21 cellular contexts compared by ENCODE assay signal in the genomic region with DNA sequence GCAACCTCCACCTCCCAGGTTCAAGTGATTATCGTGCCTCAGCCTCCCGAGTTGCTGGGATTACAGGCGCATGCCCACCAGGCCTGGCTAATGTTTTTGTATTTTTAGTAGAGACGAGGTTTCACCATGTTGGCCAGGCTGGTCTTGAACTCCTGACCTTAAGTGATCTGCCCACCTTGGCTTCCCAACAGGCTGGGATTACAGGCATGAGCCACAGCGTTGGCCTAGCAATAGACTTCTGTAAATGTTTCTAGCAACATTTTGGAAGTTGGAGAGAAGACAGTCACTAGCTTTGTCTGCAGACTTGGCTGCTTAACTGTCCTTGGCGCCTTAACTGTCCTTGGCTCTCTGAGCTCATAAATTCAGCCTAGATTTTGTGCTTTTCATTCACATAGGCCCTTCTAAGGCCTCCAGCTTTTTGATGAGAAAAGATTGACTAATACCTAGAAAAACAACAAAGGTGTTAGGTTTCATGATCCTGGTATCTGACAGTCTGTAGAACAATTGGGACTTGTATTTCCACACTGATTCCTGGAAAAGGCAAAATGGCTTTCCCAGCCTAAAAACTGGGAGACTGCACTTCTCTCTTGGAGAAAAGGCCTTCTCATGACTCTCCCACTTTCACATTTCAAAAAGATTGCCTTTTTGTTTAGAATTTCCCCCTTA. TPM values are rescaled to one million over a fixed set of nuclear protein-coding genes. Genes with fewer than 3 reads are reported as not detected.
DNase-seq lines count a peak whose midpoint lies in the region; ATAC-seq, FAIRE-seq and TF ChIP-seq lines count a peak whose summit lies in the region.
"Had no signal": no experiment of that assay in that cellular context is flagged by ENCODE, and none has a peak within 500 bp of the region (broad histone marks: within the 10 kb centered on the region; RNA-seq: fewer than 3 reads in every experiment).

No MANE protein-coding gene starts in this region.

- H2BK15ac ChIP-seq in IMR-90 (ENCODE audit: low read depth, low read length), result no peak overlapping the region

- CTCF ChIA-PET in IMR-90 (lab: Yijun Ruan, JAX), result interaction anchor here (0.7 kb wide), 2 partner anchors 11 to 1672 kb away, joined by 3 to 4 read pairs; no protein-coding TSS in a partner anchor
- CTCF ChIA-PET in GM12878 (lab: Yijun Ruan, JAX), result interaction anchor here (0.5 to 0.7 kb wide), 2 partner anchors 27 kb away, joined by 3 to 4 read pairs; no protein-coding TSS in a partner anchor

- peaks cover 5 to 7% of the 10 kb centered on the region in 2 donors for H3K36me3 Mint-ChIP-seq in naive B cell
- H3K36me3 Mint-ChIP-seq: CD14-positive monocyte had no signal

- 0 out of 4 replicates have a peak overlapping the region, but pooled peaks of 1 of the 2 experiments have one; percentile 4 for H4K8ac ChIP-seq in IMR-90 (ENCODE audit: low read depth in 2 of 2, low read length in 2 of 2)

- no peak overlapping the region for H2AFZ ChIP-seq in IMR-90 (replicated peaks; ENCODE audit: low read length, poor library complexity)
- no peak overlapping the region; the same call in 1 of the 2 replicates for H2AFZ ChIP-seq in GM12878 (ENCODE audit: control insufficient read depth, low read depth, low read length)

- no peak overlapping the region for H2AK9ac ChIP-seq in IMR-90 (replicated peaks; ENCODE audit: low read depth, low read length, poor library complexity)

- DNase-seq in GM19239 (ENCODE audit: insufficient read length, low spot score) (no peak), IMR-90 (peak; percentile 33), GM12878 (ENCODE audit: low read depth, low spot score) (no peak), naive B cell (no peak), H54 (ENCODE audit: insufficient read length, low spot score) (no peak), HT-29 (ENCODE audit: low spot score) (no peak), DMS79 (lab: John Stamatoyannopoulos, UW) (no peak)
- DNase-seq: activated CD4-positive, alpha-beta T cell treated with anti-CD3 and anti-CD28 coated beads for 36 hours; activated T-cell treated with anti-CD3 and anti-CD28 coated beads for 4 hours; DND-41; NCI-H82; Right ventricle myocardium superior; stimulated activated CD4-positive, alpha-beta T cell treated with anti-CD3 and anti-CD28 coated beads, Interleukin-4, amount 100 ng/mL, for 1 hour; stimulated activated CD8-positive, alpha-beta memory T cell treated with anti-CD3 and anti-CD28 coated beads, Interleukin-4, amount 100 ng/mL, for 48 hours; T-helper 9 cell had no signal

- no peak overlapping the region for H2BK120ac ChIP-seq in IMR-90 (ENCODE audit: low read depth, low read length)

- H4K20me1 ChIP-seq in IMR-90 (ENCODE audit: insufficient read depth, low read length) (no peaks in the 10 kb centered on the region), GM12878 (ENCODE audit: control insufficient read depth, insufficient read depth) (no peaks in the 10 kb centered on the region)

- H3K18ac ChIP-seq in IMR-90 (ENCODE audit: low read depth, low read length), result peak overlapping the region; percentile 33; the same call in 1 of the 2 replicates

- peak overlapping the region; percentile 27; the same call in 1 of the 2 replicates for H3K4me2 ChIP-seq in IMR-90 (ENCODE audit: low read depth, low read length)
- peak overlapping the region; percentile 64 for H3K4me2 ChIP-seq in GM12878 (ENCODE audit: control insufficient read depth, insufficient read depth)

- dilution Hi-C loops in IMR-90 (cut with HindIII; ENCODE audit: low sequenced_read_pairs, unreplicated experiment), result no loop called here

- POLR2A ChIA-PET in IMR-90 (lab: Charles Lee; ENCODE audit: unreplicated experiment) (no interaction called here), GM12878 (lab: Charles Lee) (interaction anchor here (0.6 to 5.0 kb wide), 5 partner anchors 10 to 1824 kb away, joined by 3 to 71 read pairs (median 3); a partner anchor contains a TSS)

- H3K27ac ChIP-seq in IMR-90 (ENCODE audit: insufficient read depth, low read length) (peak overlapping the region; percentile 31; the same call in 1 of the 2 replicates), GM12878 (ENCODE audit: control insufficient read depth, insufficient read depth) (peak overlapping the region; percentile 95)
- H3K27ac ChIP-seq: gastroesophageal sphincter, thoracic aorta had no signal

- TF ChIP-seq POLR2A in IMR-90 (IDR thresholded peaks at IDR 0.05; ENCODE audit: low read depth, low read length) (no peak), GM12878 (IDR thresholded peaks at IDR 0.05; ENCODE audit: low read depth, low read length) (no peak), H54 (IDR thresholded peaks at IDR 0.05; ENCODE audit: low read depth, low read length) (no peak)

- no peak overlapping the region for H2BK20ac ChIP-seq in IMR-90 (ENCODE audit: low read depth, low read length)

- H3K9me3 Mint-ChIP-seq in naive B cell, result peaks cover 0 to 13% (median 8%) of the 10 kb centered on the region in 7 donors

- WGBS in IMR-90 (ENCODE audit: extremely low coverage in 2 of 2, insufficient read length in 1 of 2), 2 experiments, result 100% methylated on average over 1 of the region's 6 CpGs; no CpG with 5 or more reads in 1 of the 2 experiments
- WGBS in GM12878 (ENCODE audit: insufficient coverage, insufficient replicate concordance, low lambda C conversion rate, missing lambda C conversion rate), result 93% methylated on average over 6 of the region's 6 CpGs

- H3K27me3 ChIP-seq in IMR-90 (ENCODE audit: control insufficient read depth, insufficient read depth, low read length), result no peaks in the 10 kb centered on the region
- no peaks in the 10 kb centered on the region for H3K27me3 ChIP-seq in GM12878 (replicated peaks in 1 of 2; ENCODE audit: control insufficient read depth in 2 of 2, insufficient read depth in 2 of 2, low read length in 1 of 2)

- H3K27me3 Mint-ChIP-seq in naive B cell, result no peaks in the 10 kb centered on the region
- H3K27me3 Mint-ChIP-seq: activated CD4-positive, alpha-beta T cell treated with anti-CD3 and anti-CD28 coated beads for 36 hours; central memory CD8-positive, alpha-beta T cell had no signal

- no peaks in the 10 kb centered on the region; the same call in none of the 2 replicates for H3K79me2 ChIP-seq in GM12878 (ENCODE audit: control insufficient read depth, insufficient read depth, low read length)

- BruUV-seq in IMR-90 (replicated peaks; lab: Mats Ljungman, UMichigan) (no TSS peak), GM12878 (replicated peaks; lab: Mats Ljungman, UMichigan) (no TSS peak)

- H3K4me3 Mint-ChIP-seq in naive B cell, result peak overlapping the region in 2 of 8 donors; percentile 90 to 100
- H3K4me3 Mint-ChIP-seq: activated CD4-positive, alpha-beta T cell treated with anti-CD3 and anti-CD28 coated beads for 36 hours; CD14-positive monocyte had no signal

- H3K14ac ChIP-seq in IMR-90 (replicated peaks; ENCODE audit: low read depth, low read length), result no peak overlapping the region

- peak; percentile 81 for FAIRE-seq in GM19239 (lab: Jason Lieb, UNC)
- no peak for FAIRE-seq in GM12878 (lab: Jason Lieb, UNC)
- no peak for FAIRE-seq in H54 (lab: Jason Lieb, UNC)

- no peak overlapping the region for H2AK5ac ChIP-seq in IMR-90 (ENCODE audit: low read depth, low read length)

- H3K36me3 ChIP-seq in IMR-90 (ENCODE audit: control insufficient read depth, insufficient read depth, low read length), result no peaks in the 10 kb centered on the region
- no peaks in the 10 kb centered on the region for H3K36me3 ChIP-seq in GM12878 (ENCODE audit: control insufficient read depth in 2 of 2, insufficient read depth in 2 of 2, low read length in 1 of 2)
- H3K36me3 ChIP-seq: gastroesophageal sphincter, thoracic aorta had no signal

- no peak for TF ChIP-seq RAD21 in IMR-90 (IDR thresholded peaks at IDR 0.05; ENCODE audit: low read length)
- no peak for TF ChIP-seq RAD21 in GM12878 (IDR thresholded peaks at IDR 0.05; ENCODE audit: insufficient read depth, low read depth, low read length)

- peak overlapping the region in 4 of 6 donors; percentile 5 to 93 (median 42) for H3K27ac Mint-ChIP-seq in naive B cell
- H3K27ac Mint-ChIP-seq: activated CD4-positive, alpha-beta T cell treated with anti-CD3 and anti-CD28 coated beads for 36 hours; CD14-positive monocyte had no signal

- H3K4me1 ChIP-seq in IMR-90 (ENCODE audit: control insufficient read depth, insufficient read depth, low read length) (peaks cover 9% of the 10 kb centered on the region), GM12878 (ENCODE audit: control insufficient read depth, insufficient read depth, low read length) (peaks cover 34% of the 10 kb centered on the region)

- ATAC-seq in IMR-90 (ENCODE audit: low read depth) (no peak), GM12878 (no peak), naive B cell (ENCODE audit: low read depth in 2 of 2) (no peak)
- ATAC-seq: activated CD4-positive, alpha-beta T cell treated with anti-CD3 and anti-CD28 coated beads for 36 hours; gastroesophageal sphincter had no signal

- intact Hi-C loops in IMR-90 (cut with micrococcal nuclease), result no loop called here
- intact Hi-C loops in GM12878 (cut with micrococcal nuclease; ENCODE audit: unreplicated experiment), result no loop called here

- TF ChIP-seq EP300 in GM12878 (IDR thresholded peaks at IDR 0.05; ENCODE audit: borderline replicate concordance in 1 of 2, control insufficient read depth in 1 of 2, low read depth in 2 of 2, low read length in 2 of 2), result no peak

- peaks cover 25 to 42% (median 27%) of the 10 kb centered on the region in 3 donors for H3K4me1 Mint-ChIP-seq in naive B cell

- H3K9me1 ChIP-seq in IMR-90 (ENCODE audit: insufficient read depth, low read length), result peaks cover 4% of the 10 kb centered on the region; the same call in 1 of the 2 replicates

- no peak for TF ChIP-seq CTCF in IMR-90 (conservative IDR thresholded peaks at IDR 0.05; ENCODE audit: low read depth, low read length)
- no peak for TF ChIP-seq CTCF in GM12878 (IDR thresholded peaks at IDR 0.05 in 2 of 3, conservative IDR thresholded peaks at IDR 0.05 in 1 of 3; ENCODE audit: control insufficient read depth in 2 of 3, extremely low read depth in 1 of 3, insufficient read depth in 1 of 3, low read depth in 3 of 3, low read length in 3 of 3)

- no peak overlapping the region for H3K23ac ChIP-seq in IMR-90 (ENCODE audit: low read depth, low read length)

- peaks cover 0 to 5% of the 10 kb centered on the region in 2 experiments; a peak in 1 of 4 replicates for H3K79me1 ChIP-seq in IMR-90 (ENCODE audit: low read depth in 1 of 2, low read length in 2 of 2)

- SMC1A ChIA-PET in GM12878 (lab: Charles Lee; ENCODE audit: uncharacterized antibody, unreplicated experiment), result interaction anchor here (1.7 kb wide), 2 partner anchors 12 to 33 kb away, joined by 4 read pairs; no protein-coding TSS in a partner anchor

- H3K4me3 ChIP-seq in IMR-90 (ENCODE audit: insufficient read depth, low read depth, low read length), result no peak overlapping the region
- 0 out of 2 replicates have a peak overlapping the region, but pooled peaks have one; percentile 14 for H3K4me3 ChIP-seq in GM12878
- H3K4me3 ChIP-seq: gastroesophageal sphincter, thoracic aorta had no signal

- H3K9me3 ChIP-seq in IMR-90 (ENCODE audit: control insufficient read depth, insufficient read depth, low read length) (no peaks in the 10 kb centered on the region), GM12878 (replicated peaks; ENCODE audit: control insufficient read depth, insufficient read depth, low read length) (no peaks in the 10 kb centered on the region)
- H3K9me3 ChIP-seq: gastroesophageal sphincter, thoracic aorta had no signal

- H2BK5ac ChIP-seq in IMR-90 (ENCODE audit: low read depth, low read length, poor library complexity, severe bottlenecking), result peak overlapping the region; percentile 48

- H4K91ac ChIP-seq in IMR-90 (ENCODE audit: insufficient read depth, low read depth, low read length), result no peak overlapping the region

- no peak overlapping the region for H3K9ac ChIP-seq in IMR-90 (ENCODE audit: low read depth, low read length)
- H3K9ac ChIP-seq in GM12878 (ENCODE audit: control insufficient read depth, insufficient read depth, low read length), result peak overlapping the region; percentile 37

- RAD21 ChIA-PET in GM12878 (lab: Charles Lee; ENCODE audit: unreplicated experiment), result no interaction called here

- H3K56ac ChIP-seq in IMR-90 (ENCODE audit: extremely low read depth, insufficient read depth, low read length), result no peak overlapping the region

- no peak overlapping the region for H3K4ac ChIP-seq in IMR-90 (ENCODE audit: low read depth, low read length)

- in situ Hi-C loops in IMR-90 (cut with MboI; ENCODE audit: low sequenced_read_pairs) (no loop called here), GM12878 (cut with MboI) (no loop called here)

- peak overlapping the region; percentile 70; the same call in 1 of the 2 replicates for H4K5ac ChIP-seq in IMR-90 (ENCODE audit: low read depth, low read length)

RNA-seq across cellular contexts. Expression of a gene that starts 49.7 kb away (rescaled TPM):
- not detected in 2 replicates for total RNA-seq in IMR-90 (2012; rRNA removed)
- polyA plus RNA-seq in IMR-90 (2012; rRNA removed), result not detected in 2 replicates
- polyA plus RNA-seq in IMR-90 (2012; cell fraction: cytosol; rRNA removed), result not detected in 2 replicates
- not detected in 2 replicates for polyA plus RNA-seq in IMR-90 (2012; cell fraction: nucleus; rRNA removed; ENCODE audit: low replicate concordance)
- total RNA-seq in GM12878 (2013; cell fraction: nucleolus; rRNA removed), result not detected in 2 replicates
- not detected in 2 replicates for total RNA-seq in GM12878 (2014; rRNA removed)
- not detected in 2 replicates for total RNA-seq in GM12878 (2014; rRNA removed; fragmentation: Illumina TruSeq; extraction: Trizol)
- total RNA-seq in GM12878 (2021), result not detected in 2 replicates
- polyA plus RNA-seq in GM12878 (2011; ENCODE audit: low read depth), result not detected
- not detected in 2 replicates for polyA plus RNA-seq in GM12878 (2011; rRNA removed)
- polyA plus RNA-seq in GM12878 (2011; cell fraction: cytosol; rRNA removed), result not detected in 2 replicates
- polyA plus RNA-seq in GM12878 (2011; cell fraction: nucleus; rRNA removed), result not detected in 2 replicates
- polyA plus RNA-seq in GM12878 (2012), result not detected in 2 replicates
- not detected in 2 replicates for polyA plus RNA-seq in GM12878 (2014; fragmentation: Illumina TruSeq; extraction: Trizol)
- not detected for polyA plus RNA-seq in GM12878 (2014; fragmentation: Nextera tagmentation; extraction: Ambion mirVana)
- not detected in 2 replicates for polyA plus RNA-seq in GM12878 (2014; rRNA removed)
- not detected for polyA plus RNA-seq in GM12878 (2016; fragmentation: Nextera tagmentation; extraction: Ambion mirVana)
- polyA minus RNA-seq in GM12878 (2011; rRNA and poly(A)+ RNA removed), result not detected in 2 replicates
- not detected in 2 replicates for polyA minus RNA-seq in GM12878 (2011; cell fraction: cytosol; rRNA and poly(A)+ RNA removed)
- polyA minus RNA-seq in GM12878 (2011; cell fraction: nucleus; rRNA and poly(A)+ RNA removed), result not detected in 2 replicates
- polyA plus RNA-seq in naive B cell (ENCODE audit: low read depth in 6 of 6), result not detected
- not detected in 2 replicates for total RNA-seq in HT-29 (2014; rRNA removed; shearing (Covaris generic))
- total RNA-seq: activated CD4-positive, alpha-beta T cell treated with anti-CD3 and anti-CD28 coated beads for 36 hours; gastroesophageal sphincter; lung microvascular endothelial cell; Right ventricle myocardium superior; thoracic aorta had no signal
- polyA plus RNA-seq: adipose tissue, CD14-positive monocyte had no signal
